ENCODE assay signal across 8 cellular contexts in genomic region chr22:23289851-23290724, GRCh38.
DNase-seq lines count a peak whose midpoint lies in the region; ATAC-seq, FAIRE-seq and TF ChIP-seq lines count a peak whose summit lies in the region.

No MANE protein-coding gene starts in this region.

- 56 to 68% (median 66%) methylated on average over 18 of the region's 18 CpGs for WGBS in small intestine, 3 donors

- H3K4me1 ChIP-seq in SJCRH30 (no peaks in the 10 kb centered on the region), small intestine (ENCODE audit: control insufficient read depth in 2 of 2, insufficient read depth in 1 of 2, low read depth in 1 of 2, low read length in 1 of 2) (no peaks in the 10 kb centered on the region)

- no peaks in the 10 kb centered on the region for H3K9me3 Mint-ChIP-seq in activated naive CD4-positive, alpha-beta T cell treated with anti-CD3 and anti-CD28 coated beads, Interleukin-2, amount 10 ng/mL, durations not matched to agents 7 days and 5 days

- CTCF ChIA-PET in activated naive CD4-positive, alpha-beta T cell treated with anti-CD3 and anti-CD28 coated beads, Interleukin-2, amount 10 ng/mL, durations not matched to agents 7 days and 5 days (lab: Charles Lee) = interaction anchor here (0.7 to 5.1 kb wide), 13 partner anchors 8 to 544 kb away, joined by 3 to 59 read pairs (median 5); partner anchors contain the start of genes BCR and RSPH14

- no peak overlapping the region for H3K4me3 ChIP-seq in SJCRH30
- no peak overlapping the region for H3K4me3 ChIP-seq in small intestine (ENCODE audit: low read depth in 1 of 2, low read length in 2 of 2)

- H3K36me3 Mint-ChIP-seq in activated naive CD4-positive, alpha-beta T cell treated with anti-CD3 and anti-CD28 coated beads, Interleukin-2, amount 10 ng/mL, durations not matched to agents 7 days and 5 days = peaks cover 41% of the 10 kb centered on the region

- no peak for FAIRE-seq in small intestine (lab: Jason Lieb, UNC)

- H3K9me3 ChIP-seq in SJCRH30 (replicated peaks) = no peaks in the 10 kb centered on the region
- no peaks in the 10 kb centered on the region for H3K9me3 ChIP-seq in small intestine (ENCODE audit: control insufficient read depth, low read depth)

- H3K4me3 Mint-ChIP-seq in activated naive CD4-positive, alpha-beta T cell treated with anti-CD3 and anti-CD28 coated beads, Interleukin-2, amount 10 ng/mL, durations not matched to agents 7 days and 5 days = no peak overlapping the region

- no peaks in the 10 kb centered on the region for H3K4me1 Mint-ChIP-seq in activated naive CD4-positive, alpha-beta T cell treated with anti-CD3 and anti-CD28 coated beads, Interleukin-2, amount 10 ng/mL, durations not matched to agents 7 days and 5 days

- H3K27me3 ChIP-seq in SJCRH30 = no peaks in the 10 kb centered on the region
- no peaks in the 10 kb centered on the region for H3K27me3 ChIP-seq in small intestine (ENCODE audit: control insufficient read depth in 2 of 2, insufficient read depth in 2 of 2, low read length in 2 of 2)

- peak overlapping the region; percentile 52 for H3K27ac Mint-ChIP-seq in activated naive CD4-positive, alpha-beta T cell treated with anti-CD3 and anti-CD28 coated beads, Interleukin-2, amount 10 ng/mL, durations not matched to agents 7 days and 5 days

- H3K27me3 Mint-ChIP-seq in activated naive CD4-positive, alpha-beta T cell treated with anti-CD3 and anti-CD28 coated beads, Interleukin-2, amount 10 ng/mL, durations not matched to agents 7 days and 5 days = no peaks in the 10 kb centered on the region

- H3K36me3 ChIP-seq in SJCRH30 (peaks cover 31% of the 10 kb centered on the region), small intestine (ENCODE audit: control insufficient read depth in 2 of 2, insufficient read depth in 2 of 2, low read length in 2 of 2) (peaks cover 5 to 11% of the 10 kb centered on the region in 2 donors)

- peak; percentile 73 for TF ChIP-seq CTCF in GM20000 (IDR thresholded peaks at IDR 0.05; ENCODE audit: extremely low read depth, missing control alignments)

- DNase-seq in AG08396 (ENCODE audit: low spot score) (peak; percentile 80), GM20000 (ENCODE audit: low spot score) (peak; percentile 76), SJCRH30 (peak; percentile 62 to 79), left cardiac atrium (peak; percentile 66), small intestine (peak; percentile 63), T1000 (lab: John Stamatoyannopoulos, UW) (no peak)
- peak; percentile 71 for DNase-seq in activated naive CD4-positive, alpha-beta T cell treated with anti-CD3 and anti-CD28 coated beads, Interleukin-2, amount 10 ng/mL, durations not matched to agents 7 days and 5 days

- intact Hi-C loops in left cardiac atrium (cut with DNase I) = loop anchor here in 1 of 2 donors (10.0 kb wide), 1 partner anchor 335 kb away; no protein-coding TSS in a partner anchor

- H3K27ac ChIP-seq in SJCRH30 (no peak overlapping the region), small intestine (ENCODE audit: low read depth in 1 of 2, low read length in 1 of 2) (no peak overlapping the region)

- ATAC-seq in left cardiac atrium = peak; percentile 62 to 66
- no peak for ATAC-seq in GM18870 (IDR thresholded peaks at IDR 0.05; ENCODE audit: unreplicated experiment)
